Comparison of ENCODE assay signal across 9 cellular contexts in the genomic region with DNA sequence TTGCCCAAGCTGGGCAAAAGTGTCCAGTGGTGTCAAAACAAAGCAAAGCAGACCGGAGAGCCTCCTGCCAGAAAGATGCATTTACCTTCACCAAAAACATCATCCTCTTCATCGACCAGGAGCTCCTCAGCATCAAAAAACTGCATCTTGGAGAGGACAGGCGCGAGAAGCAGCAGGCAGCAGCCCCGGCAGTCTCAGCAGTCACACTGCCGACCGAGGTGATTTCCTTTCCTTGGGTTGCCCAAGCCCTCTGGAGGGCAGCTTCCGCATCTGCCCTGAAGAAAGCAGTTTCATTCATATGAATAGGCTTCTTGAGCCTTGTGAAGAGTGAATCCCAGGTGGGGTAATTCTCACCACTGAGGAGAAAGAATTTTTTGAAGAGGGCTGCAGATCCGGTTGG. TPM values are rescaled to one million over a fixed set of nuclear protein-coding genes. Genes with fewer than 3 reads are reported as not detected.
A peak's percentile ranks its signal among the peaks of the same experiment; 100 is the strongest.
DNase-seq lines count a peak whose midpoint lies in the region; ATAC-seq and TF ChIP-seq lines count a peak whose summit lies in the region.
"Had no signal": no experiment of that assay in that cellular context is flagged by ENCODE, and none has a peak within 500 bp of the region (broad histone marks: within the 10 kb centered on the region; RNA-seq: fewer than 3 reads in every experiment).

A gene with protein sequence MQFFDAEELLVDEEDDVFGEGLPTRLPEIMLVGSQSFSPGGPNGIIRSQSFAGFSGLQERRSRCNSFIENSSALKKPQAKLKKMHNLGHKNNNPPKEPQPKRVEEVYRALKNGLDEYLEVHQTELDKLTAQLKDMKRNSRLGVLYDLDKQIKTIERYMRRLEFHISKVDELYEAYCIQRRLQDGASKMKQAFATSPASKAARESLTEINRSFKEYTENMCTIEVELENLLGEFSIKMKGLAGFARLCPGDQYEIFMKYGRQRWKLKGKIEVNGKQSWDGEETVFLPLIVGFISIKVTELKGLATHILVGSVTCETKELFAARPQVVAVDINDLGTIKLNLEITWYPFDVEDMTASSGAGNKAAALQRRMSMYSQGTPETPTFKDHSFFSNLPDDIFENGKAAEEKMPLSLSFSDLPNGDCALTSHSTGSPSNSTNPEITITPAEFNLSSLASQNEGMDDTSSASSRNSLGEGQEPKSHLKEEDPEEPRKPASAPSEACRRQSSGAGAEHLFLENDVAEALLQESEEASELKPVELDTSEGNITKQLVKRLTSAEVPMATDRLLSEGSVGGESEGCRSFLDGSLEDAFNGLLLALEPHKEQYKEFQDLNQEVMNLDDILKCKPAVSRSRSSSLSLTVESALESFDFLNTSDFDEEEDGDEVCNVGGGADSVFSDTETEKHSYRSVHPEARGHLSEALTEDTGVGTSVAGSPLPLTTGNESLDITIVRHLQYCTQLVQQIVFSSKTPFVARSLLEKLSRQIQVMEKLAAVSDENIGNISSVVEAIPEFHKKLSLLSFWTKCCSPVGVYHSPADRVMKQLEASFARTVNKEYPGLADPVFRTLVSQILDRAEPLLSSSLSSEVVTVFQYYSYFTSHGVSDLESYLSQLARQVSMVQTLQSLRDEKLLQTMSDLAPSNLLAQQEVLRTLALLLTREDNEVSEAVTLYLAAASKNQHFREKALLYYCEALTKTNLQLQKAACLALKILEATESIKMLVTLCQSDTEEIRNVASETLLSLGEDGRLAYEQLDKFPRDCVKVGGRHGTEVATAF (minus strand): TSS at position 208 of the 400 bp plus-strand sequence. CDS start 62 bp downstream, at position 146.

- H3K9ac ChIP-seq in SK-N-SH, result no peak within 1 kb of the TSS

- no peaks in the 10 kb centered on the region for H3F3A ChIP-seq in SK-N-SH (replicated peaks; ENCODE audit: insufficient read depth)

- TF ChIP-seq CTCF in GM12874 (IDR thresholded peaks at IDR 0.05; ENCODE audit: insufficient read depth, low read depth, low read length), result 0 out of 2 replicates have a peak, but pooled peaks have one; percentile 33
- TF ChIP-seq CTCF in brain microvascular endothelial cell (IDR thresholded peaks at IDR 0.05; ENCODE audit: low read depth, low read length, missing control alignments), result peak; percentile 31
- no peak for TF ChIP-seq CTCF in neural crest cell (conservative IDR thresholded peaks at IDR 0.05)
- no peak for TF ChIP-seq CTCF in SK-N-SH (IDR thresholded peaks at IDR 0.05)

- 79% methylated on average over 9 of the region's 9 CpGs for WGBS in SK-N-SH (ENCODE audit: low lambda C conversion rate)

- DNase-seq in brain microvascular endothelial cell (no peak), neural crest cell (ENCODE audit: low read depth, low spot score) (peak; percentile 12), SK-N-SH (no peak), midbrain (lab: John Stamatoyannopoulos, UW) (no peak), kidney tubule cell (ENCODE audit: low spot score) (no peak)

- no peak for TF ChIP-seq EP300 in SK-N-SH (IDR thresholded peaks at IDR 0.05; ENCODE audit: borderline replicate concordance in 1 of 2, low read depth in 1 of 2, low read length in 1 of 2)

- no peak within 1 kb of the TSS for H3K4me3 Mint-ChIP-seq in neural crest cell

- H3K4me2 ChIP-seq in SK-N-SH, result no peak within 1 kb of the TSS

- CTCF ChIA-PET in SK-N-SH (lab: Yijun Ruan, JAX), result interaction anchor here (0.6 to 2.2 kb wide), 5 partner anchors 15 to 299 kb away, joined by 3 to 7 read pairs (median 4); no protein-coding TSS in a partner anchor

- peaks cover 4% of the 10 kb centered on the region for H3K27me3 Mint-ChIP-seq in neural crest cell (ENCODE audit: low read depth)

- H3K27me3 ChIP-seq in brain microvascular endothelial cell (replicated peaks) (no peaks in the 10 kb centered on the region), SK-N-SH (ENCODE audit: insufficient read depth) (no peaks in the 10 kb centered on the region)

- H3K4me3 ChIP-seq in brain microvascular endothelial cell (ENCODE audit: low read depth, low read length) (no peak within 1 kb of the TSS), SK-N-SH (ENCODE audit: low read depth in 2 of 2, low read length in 1 of 2) (no peak within 1 kb of the TSS)

- no peak within 1 kb of the TSS for H3K27ac Mint-ChIP-seq in neural crest cell (ENCODE audit: unreplicated experiment)

- peaks cover 4 to 9% of the 10 kb centered on the region in 2 experiments; a peak in 3 of 4 replicates for H3K4me1 ChIP-seq in SK-N-SH (ENCODE audit: control insufficient read depth in 1 of 2, insufficient read depth in 2 of 2, low read depth in 1 of 2, low read length in 1 of 2)

- no peak for TF ChIP-seq RAD21 in SK-N-SH (IDR thresholded peaks at IDR 0.05; ENCODE audit: low read length)

- H3K36me3 ChIP-seq in brain microvascular endothelial cell (replicated peaks), result no peaks in the 10 kb centered on the region
- H3K36me3 ChIP-seq in SK-N-SH (replicated peaks in 1 of 2; ENCODE audit: control insufficient read depth in 1 of 2, insufficient read depth in 2 of 2, low read length in 1 of 2), result no peaks in the 10 kb centered on the region

- H3K4me1 Mint-ChIP-seq in neural crest cell, result peaks cover 34% of the 10 kb centered on the region

- H4K20me1 ChIP-seq in SK-N-SH (ENCODE audit: insufficient read depth), result no peaks in the 10 kb centered on the region

- no peaks in the 10 kb centered on the region for H3K36me3 Mint-ChIP-seq in neural crest cell (ENCODE audit: low read depth)

- POLR2A ChIA-PET in SK-N-SH (lab: Yijun Ruan, JAX), result no interaction called here

- peak; percentile 21 for ATAC-seq in HG03039 (IDR thresholded peaks at IDR 0.05; ENCODE audit: unreplicated experiment)

- H2AFZ ChIP-seq in SK-N-SH (ENCODE audit: low read depth), result no peak within 1 kb of the TSS

- H3K9me3 ChIP-seq in SK-N-SH, result no peaks in the 10 kb centered on the region

- H3K9me2 ChIP-seq in SK-N-SH, result no peaks in the 10 kb centered on the region

- intact Hi-C loops in T-helper 2 cell treated with Interferon-gamma antibody and Interleukin-4, amounts not matched to agents 100 ng/mL and 5 ng/mL, for 36 hours (cut with micrococcal nuclease), result loop anchor here (1.0 to 5.0 kb wide), 6 partner anchors 14 to 215 kb away; no protein-coding TSS in a partner anchor

- H3K9me3 Mint-ChIP-seq in neural crest cell, result no peaks in the 10 kb centered on the region

- no peaks in the 10 kb centered on the region for H3K79me2 ChIP-seq in SK-N-SH (ENCODE audit: insufficient read depth)

- in situ Hi-C loops in brain microvascular endothelial cell (cut with HindIII; ENCODE audit: low pct_ligation_motif_present, low sequenced_read_pairs), result no loop called here

- H3K27ac ChIP-seq in brain microvascular endothelial cell (no peak within 1 kb of the TSS), SK-N-SH (ENCODE audit: low read depth in 2 of 2, low read length in 1 of 2) (no peak within 1 kb of the TSS)

TF ChIP-seq in SK-N-SH, 30 proteins besides CTCF, POLR2A, EP300 and RAD21:
- TF ChIP-seq RXRA (IDR thresholded peaks at IDR 0.05; ENCODE audit: borderline replicate concordance, low read depth) (no peak), CHD2 (IDR thresholded peaks at IDR 0.05; ENCODE audit: low read length, partially characterized antibody) (no peak), MEF2A (IDR thresholded peaks at IDR 0.05; ENCODE audit: borderline replicate concordance, low read depth) (no peak), NFIC (IDR thresholded peaks at IDR 0.05; ENCODE audit: borderline replicate concordance) (no peak), YY1 (IDR thresholded peaks at IDR 0.05; ENCODE audit: low read depth) (no peak)
- TF ChIP-seq, protein P1, sequence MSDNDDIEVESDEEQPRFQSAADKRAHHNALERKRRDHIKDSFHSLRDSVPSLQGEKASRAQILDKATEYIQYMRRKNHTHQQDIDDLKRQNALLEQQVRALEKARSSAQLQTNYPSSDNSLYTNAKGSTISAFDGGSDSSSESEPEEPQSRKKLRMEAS (IDR thresholded peaks at IDR 0.05; ENCODE audit: low read depth), result no peak

RNA-seq across cellular contexts. Expression of the gene that starts here (rescaled TPM):
- total RNA-seq in T-helper 2 cell treated with Interferon-gamma antibody and Interleukin-4, amounts not matched to agents 100 ng/mL and 5 ng/mL, for 36 hours, result 182 and 188 TPM in 2 replicates
- 2.9 and 3.5 TPM in 2 replicates for total RNA-seq in neural crest cell
- 0.05 TPM in 2 replicates for polyA plus RNA-seq in SK-N-SH (2012; rRNA removed)
- 0.05 and 0.10 TPM in 2 replicates for polyA plus RNA-seq in SK-N-SH (2012; cell fraction: cytosol; rRNA removed)
- 0.05 and 0.13 TPM in 2 replicates for polyA plus RNA-seq in SK-N-SH (2012; cell fraction: nucleus; rRNA removed)
- total RNA-seq: glomerular endothelial cell had no signal

Comparison
In these comparisons a context has a peak if more than half of its experiments do, and no peak if none do; other contexts are left out.
1. RNA of the gene that starts here (total RNA-seq): 182 to 188 TPM in T-helper 2 cell treated with Interferon-gamma antibody and Interleukin-4, amounts not matched to agents 100 ng/mL and 5 ng/mL, for 36 hours; 2.9 to 3.5 TPM in neural crest cell; every median in the first group is over 10 times any median in the second.
2. CTCF ChIP-seq: peak in GM12874 (single experiment) and brain microvascular endothelial cell (single experiment); none in neural crest cell (single experiment) and SK-N-SH (single experiment).